Comparison of ENCODE assay signal across 1 cellular context in genomic region chr5:111997308-111998159, GRCh38.
TF ChIP-seq lines count a peak whose summit lies in the region.

No MANE protein-coding gene starts in this region.

TF ChIP-seq in HCT116, 20 proteins besides CTCF, POLR2A, EP300 and RAD21 (continued from another document):
- TF ChIP-seq REST (IDR thresholded peaks at IDR 0.05; ENCODE audit: low read depth) (no peak), MAX (IDR thresholded peaks at IDR 0.05) (no peak), YY1 (IDR thresholded peaks at IDR 0.05; ENCODE audit: extremely low read depth, insufficient replicate concordance, low read depth, low read length) (no peak), EGR1 (IDR thresholded peaks at IDR 0.05; ENCODE audit: low read depth) (no peak), ZNF274 (IDR thresholded peaks at IDR 0.05; ENCODE audit: low read depth, low read length) (no peak), ZFX (IDR thresholded peaks at IDR 0.05) (no peak), EZH2phosphoT487 (IDR thresholded peaks at IDR 0.05; ENCODE audit: borderline replicate concordance) (no peak), EZH2 (IDR thresholded peaks at IDR 0.05) (no peak), ATF3 (IDR thresholded peaks at IDR 0.05) (no peak), SIN3A (IDR thresholded peaks at IDR 0.05; ENCODE audit: low read depth) (no peak)
